1 cellular context compared by ENCODE assay signal in the genomic region with DNA sequence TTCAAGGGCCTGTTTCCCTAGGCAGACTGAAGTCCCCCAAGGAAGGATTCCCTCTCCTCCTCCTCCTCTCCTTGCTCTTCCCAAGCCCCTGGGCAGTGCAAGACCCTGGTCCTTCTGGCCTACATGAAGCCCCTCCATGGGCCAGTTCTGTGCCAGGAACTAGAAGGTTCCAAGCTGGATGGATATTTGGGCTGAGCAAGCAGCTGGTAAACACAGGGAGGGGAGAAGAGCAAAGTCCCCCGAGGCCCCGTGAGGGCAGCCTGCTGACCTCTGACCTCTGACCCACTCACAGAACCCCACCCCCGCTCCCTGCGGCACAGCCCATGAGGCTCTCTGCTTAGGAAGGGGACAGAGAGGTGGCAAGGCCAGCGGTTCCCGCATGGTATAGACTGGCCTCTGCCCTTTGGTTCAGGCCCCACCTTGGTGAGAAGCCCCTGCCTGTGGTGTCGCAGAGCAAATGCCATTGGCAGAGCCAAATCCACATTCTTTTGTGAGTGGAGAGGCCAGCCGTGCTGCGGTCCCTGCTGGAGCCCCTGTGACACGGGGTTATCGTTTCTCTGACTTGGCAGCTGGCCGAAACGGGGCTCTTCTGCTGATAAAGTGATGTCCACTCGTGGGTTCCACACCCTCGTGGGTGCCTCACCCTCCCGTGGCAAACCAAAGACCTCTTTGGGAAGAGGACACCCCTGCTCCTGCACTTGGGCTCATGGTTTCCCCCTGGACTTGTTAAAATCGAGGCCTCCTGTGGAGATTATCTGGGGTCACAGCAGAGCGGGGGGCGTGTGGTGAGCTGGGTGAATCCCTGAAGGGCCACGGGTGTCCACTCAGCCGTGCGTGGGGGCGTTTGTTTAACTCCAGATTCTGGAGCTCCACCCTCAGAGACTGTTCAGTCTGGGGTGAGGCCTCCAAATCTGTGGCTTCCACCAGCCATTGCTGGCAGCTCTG.
A peak's percentile ranks its signal among the peaks of the same experiment; 100 is the strongest.
TF ChIP-seq lines count a peak whose summit lies in the region.

No MANE protein-coding gene starts in this region.

TF ChIP-seq in HepG2, 621 proteins besides CTCF, POLR2A, EP300 and RAD21 (continued from another document and continues in another):
- TF ChIP-seq, protein P1, sequence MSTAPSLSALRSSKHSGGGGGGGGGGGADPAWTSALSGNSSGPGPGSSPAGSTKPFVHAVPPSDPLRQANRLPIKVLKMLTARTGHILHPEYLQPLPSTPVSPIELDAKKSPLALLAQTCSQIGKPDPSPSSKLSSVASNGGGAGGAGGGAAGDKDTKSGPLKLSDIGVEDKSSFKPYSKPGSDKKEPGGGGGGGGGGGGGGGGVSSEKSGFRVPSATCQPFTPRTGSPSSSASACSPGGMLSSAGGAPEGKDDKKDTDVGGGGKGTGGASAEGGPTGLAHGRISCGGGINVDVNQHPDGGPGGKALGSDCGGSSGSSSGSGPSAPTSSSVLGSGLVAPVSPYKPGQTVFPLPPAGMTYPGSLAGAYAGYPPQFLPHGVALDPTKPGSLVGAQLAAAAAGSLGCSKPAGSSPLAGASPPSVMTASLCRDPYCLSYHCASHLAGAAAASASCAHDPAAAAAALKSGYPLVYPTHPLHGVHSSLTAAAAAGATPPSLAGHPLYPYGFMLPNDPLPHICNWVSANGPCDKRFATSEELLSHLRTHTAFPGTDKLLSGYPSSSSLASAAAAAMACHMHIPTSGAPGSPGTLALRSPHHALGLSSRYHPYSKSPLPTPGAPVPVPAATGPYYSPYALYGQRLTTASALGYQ (CRISPR knock-in tag; IDR thresholded peaks at IDR 0.05) = no peak
- TF ChIP-seq PHF5A (CRISPR knock-in tag; IDR thresholded peaks at IDR 0.05; ENCODE audit: low read depth, unreplicated experiment) = no peak
- TF ChIP-seq, protein P2, sequence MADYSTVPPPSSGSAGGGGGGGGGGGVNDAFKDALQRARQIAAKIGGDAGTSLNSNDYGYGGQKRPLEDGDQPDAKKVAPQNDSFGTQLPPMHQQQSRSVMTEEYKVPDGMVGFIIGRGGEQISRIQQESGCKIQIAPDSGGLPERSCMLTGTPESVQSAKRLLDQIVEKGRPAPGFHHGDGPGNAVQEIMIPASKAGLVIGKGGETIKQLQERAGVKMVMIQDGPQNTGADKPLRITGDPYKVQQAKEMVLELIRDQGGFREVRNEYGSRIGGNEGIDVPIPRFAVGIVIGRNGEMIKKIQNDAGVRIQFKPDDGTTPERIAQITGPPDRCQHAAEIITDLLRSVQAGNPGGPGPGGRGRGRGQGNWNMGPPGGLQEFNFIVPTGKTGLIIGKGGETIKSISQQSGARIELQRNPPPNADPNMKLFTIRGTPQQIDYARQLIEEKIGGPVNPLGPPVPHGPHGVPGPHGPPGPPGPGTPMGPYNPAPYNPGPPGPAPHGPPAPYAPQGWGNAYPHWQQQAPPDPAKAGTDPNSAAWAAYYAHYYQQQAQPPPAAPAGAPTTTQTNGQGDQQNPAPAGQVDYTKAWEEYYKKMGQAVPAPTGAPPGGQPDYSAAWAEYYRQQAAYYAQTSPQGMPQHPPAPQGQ (CRISPR knock-in tag; IDR thresholded peaks at IDR 0.05; ENCODE audit: borderline replicate concordance) = no peak
- TF ChIP-seq, protein P3, sequence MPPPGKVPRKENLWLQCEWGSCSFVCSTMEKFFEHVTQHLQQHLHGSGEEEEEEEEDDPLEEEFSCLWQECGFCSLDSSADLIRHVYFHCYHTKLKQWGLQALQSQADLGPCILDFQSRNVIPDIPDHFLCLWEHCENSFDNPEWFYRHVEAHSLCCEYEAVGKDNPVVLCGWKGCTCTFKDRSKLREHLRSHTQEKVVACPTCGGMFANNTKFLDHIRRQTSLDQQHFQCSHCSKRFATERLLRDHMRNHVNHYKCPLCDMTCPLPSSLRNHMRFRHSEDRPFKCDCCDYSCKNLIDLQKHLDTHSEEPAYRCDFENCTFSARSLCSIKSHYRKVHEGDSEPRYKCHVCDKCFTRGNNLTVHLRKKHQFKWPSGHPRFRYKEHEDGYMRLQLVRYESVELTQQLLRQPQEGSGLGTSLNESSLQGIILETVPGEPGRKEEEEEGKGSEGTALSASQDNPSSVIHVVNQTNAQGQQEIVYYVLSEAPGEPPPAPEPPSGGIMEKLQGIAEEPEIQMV (CRISPR knock-in tag; IDR thresholded peaks at IDR 0.05; ENCODE audit: low read depth) = no peak
- TF ChIP-seq HNRNPK (IDR thresholded peaks at IDR 0.05; ENCODE audit: low read depth, low read length, poor library complexity, severe bottlenecking) = no peak
- no peak for TF ChIP-seq CBX5 (CRISPR knock-in tag; IDR thresholded peaks at IDR 0.05; ENCODE audit: borderline replicate concordance)
- no peak for TF ChIP-seq CHCHD3 (CRISPR knock-in tag; IDR thresholded peaks at IDR 0.05)
- TF ChIP-seq MED13 (CRISPR knock-in tag; IDR thresholded peaks at IDR 0.05) = no peak
- no peak for TF ChIP-seq ZBTB42 (CRISPR knock-in tag; IDR thresholded peaks at IDR 0.05)
- no peak for TF ChIP-seq RFX1 (IDR thresholded peaks at IDR 0.05)
- TF ChIP-seq FOXJ3 (CRISPR knock-in tag; IDR thresholded peaks at IDR 0.05; ENCODE audit: borderline replicate concordance) = 0 out of 2 replicates have a peak, but pooled peaks have one; percentile 17
- no peak for TF ChIP-seq HMGA1 (CRISPR knock-in tag; conservative IDR thresholded peaks at IDR 0.05)
- TF ChIP-seq DNMT3B (CRISPR knock-in tag; conservative IDR thresholded peaks at IDR 0.05) = no peak
- no peak; the same call in 1 of the 2 replicates for TF ChIP-seq ZNF766 (CRISPR knock-in tag; IDR thresholded peaks at IDR 0.05; ENCODE audit: borderline replicate concordance)
- TF ChIP-seq TCF7L2 (IDR thresholded peaks at IDR 0.05; ENCODE audit: low read depth, low read length) = no peak
- no peak for TF ChIP-seq PCBP1 (IDR thresholded peaks at IDR 0.05; ENCODE audit: borderline replicate concordance, low read depth, low read length)
- TF ChIP-seq NAIF1 (CRISPR knock-in tag; IDR thresholded peaks at IDR 0.05; ENCODE audit: borderline replicate concordance) = no peak
- no peak for TF ChIP-seq AGO1 (IDR thresholded peaks at IDR 0.05; ENCODE audit: low read depth, low read length, poor library complexity, severe bottlenecking)
- TF ChIP-seq ZNF431 (CRISPR knock-in tag; IDR thresholded peaks at IDR 0.05; ENCODE audit: borderline replicate concordance, low read depth) = no peak
- TF ChIP-seq, protein P4, sequence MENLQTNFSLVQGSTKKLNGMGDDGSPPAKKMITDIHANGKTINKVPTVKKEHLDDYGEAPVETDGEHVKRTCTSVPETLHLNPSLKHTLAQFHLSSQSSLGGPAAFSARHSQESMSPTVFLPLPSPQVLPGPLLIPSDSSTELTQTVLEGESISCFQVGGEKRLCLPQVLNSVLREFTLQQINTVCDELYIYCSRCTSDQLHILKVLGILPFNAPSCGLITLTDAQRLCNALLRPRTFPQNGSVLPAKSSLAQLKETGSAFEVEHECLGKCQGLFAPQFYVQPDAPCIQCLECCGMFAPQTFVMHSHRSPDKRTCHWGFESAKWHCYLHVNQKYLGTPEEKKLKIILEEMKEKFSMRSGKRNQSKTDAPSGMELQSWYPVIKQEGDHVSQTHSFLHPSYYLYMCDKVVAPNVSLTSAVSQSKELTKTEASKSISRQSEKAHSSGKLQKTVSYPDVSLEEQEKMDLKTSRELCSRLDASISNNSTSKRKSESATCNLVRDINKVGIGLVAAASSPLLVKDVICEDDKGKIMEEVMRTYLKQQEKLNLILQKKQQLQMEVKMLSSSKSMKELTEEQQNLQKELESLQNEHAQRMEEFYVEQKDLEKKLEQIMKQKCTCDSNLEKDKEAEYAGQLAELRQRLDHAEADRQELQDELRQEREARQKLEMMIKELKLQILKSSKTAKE (CRISPR knock-in tag; IDR thresholded peaks at IDR 0.05; ENCODE audit: borderline replicate concordance) = no peak
- no peak for TF ChIP-seq ZNF850 (CRISPR knock-in tag; conservative IDR thresholded peaks at IDR 0.05)
- TF ChIP-seq, protein P5, sequence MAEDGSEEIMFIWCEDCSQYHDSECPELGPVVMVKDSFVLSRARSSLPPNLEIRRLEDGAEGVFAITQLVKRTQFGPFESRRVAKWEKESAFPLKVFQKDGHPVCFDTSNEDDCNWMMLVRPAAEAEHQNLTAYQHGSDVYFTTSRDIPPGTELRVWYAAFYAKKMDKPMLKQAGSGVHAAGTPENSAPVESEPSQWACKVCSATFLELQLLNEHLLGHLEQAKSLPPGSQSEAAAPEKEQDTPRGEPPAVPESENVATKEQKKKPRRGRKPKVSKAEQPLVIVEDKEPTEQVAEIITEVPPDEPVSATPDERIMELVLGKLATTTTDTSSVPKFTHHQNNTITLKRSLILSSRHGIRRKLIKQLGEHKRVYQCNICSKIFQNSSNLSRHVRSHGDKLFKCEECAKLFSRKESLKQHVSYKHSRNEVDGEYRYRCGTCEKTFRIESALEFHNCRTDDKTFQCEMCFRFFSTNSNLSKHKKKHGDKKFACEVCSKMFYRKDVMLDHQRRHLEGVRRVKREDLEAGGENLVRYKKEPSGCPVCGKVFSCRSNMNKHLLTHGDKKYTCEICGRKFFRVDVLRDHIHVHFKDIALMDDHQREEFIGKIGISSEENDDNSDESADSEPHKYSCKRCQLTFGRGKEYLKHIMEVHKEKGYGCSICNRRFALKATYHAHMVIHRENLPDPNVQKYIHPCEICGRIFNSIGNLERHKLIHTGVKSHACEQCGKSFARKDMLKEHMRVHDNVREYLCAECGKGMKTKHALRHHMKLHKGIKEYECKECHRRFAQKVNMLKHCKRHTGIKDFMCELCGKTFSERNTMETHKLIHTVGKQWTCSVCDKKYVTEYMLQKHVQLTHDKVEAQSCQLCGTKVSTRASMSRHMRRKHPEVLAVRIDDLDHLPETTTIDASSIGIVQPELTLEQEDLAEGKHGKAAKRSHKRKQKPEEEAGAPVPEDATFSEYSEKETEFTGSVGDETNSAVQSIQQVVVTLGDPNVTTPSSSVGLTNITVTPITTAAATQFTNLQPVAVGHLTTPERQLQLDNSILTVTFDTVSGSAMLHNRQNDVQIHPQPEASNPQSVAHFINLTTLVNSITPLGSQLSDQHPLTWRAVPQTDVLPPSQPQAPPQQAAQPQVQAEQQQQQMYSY (CRISPR knock-in tag; IDR thresholded peaks at IDR 0.05) = no peak
- TF ChIP-seq KDM3A (CRISPR knock-in tag; IDR thresholded peaks at IDR 0.05; ENCODE audit: low read depth) = no peak
- no peak for TF ChIP-seq SPEN (CRISPR knock-in tag; IDR thresholded peaks at IDR 0.05; ENCODE audit: low read depth)
- no peak for TF ChIP-seq ZIK1 (CRISPR knock-in tag; IDR thresholded peaks at IDR 0.05; ENCODE audit: borderline replicate concordance, low read depth)
- TF ChIP-seq FOXA3 (CRISPR knock-in tag; IDR thresholded peaks at IDR 0.05) = peak; percentile 42; the same call in 1 of the 2 replicates
- 0 out of 2 replicates have a peak, but pooled peaks have one; percentile 34 for TF ChIP-seq KDM2A (CRISPR knock-in tag; IDR thresholded peaks at IDR 0.05; ENCODE audit: borderline replicate concordance, low read depth)
- TF ChIP-seq, protein P6, sequence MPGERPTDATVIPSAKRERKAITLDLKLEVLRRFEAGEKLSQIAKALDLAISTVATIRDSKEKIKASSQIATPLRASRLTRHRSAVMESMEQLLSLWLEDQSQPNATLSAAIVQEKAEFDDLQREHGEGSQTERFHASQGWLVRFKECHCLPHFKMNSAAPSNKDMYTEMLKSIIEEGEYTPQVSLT (CRISPR knock-in tag; IDR thresholded peaks at IDR 0.05; ENCODE audit: borderline replicate concordance, low read depth) = no peak
- TF ChIP-seq ZNF350 (CRISPR knock-in tag; IDR thresholded peaks at IDR 0.05; ENCODE audit: borderline replicate concordance, low read depth) = peak; percentile 51; the same call in 1 of the 2 replicates
- peak; percentile 89 for TF ChIP-seq RXRB (CRISPR knock-in tag; IDR thresholded peaks at IDR 0.05; ENCODE audit: borderline replicate concordance)
- no peak for TF ChIP-seq RAD51 (IDR thresholded peaks at IDR 0.05; ENCODE audit: borderline replicate concordance)
- TF ChIP-seq, protein P7, sequence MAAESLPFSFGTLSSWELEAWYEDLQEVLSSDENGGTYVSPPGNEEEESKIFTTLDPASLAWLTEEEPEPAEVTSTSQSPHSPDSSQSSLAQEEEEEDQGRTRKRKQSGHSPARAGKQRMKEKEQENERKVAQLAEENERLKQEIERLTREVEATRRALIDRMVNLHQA (CRISPR knock-in tag; IDR thresholded peaks at IDR 0.05) = no peak
- TF ChIP-seq HHEX (CRISPR knock-in tag; IDR thresholded peaks at IDR 0.05) = 0 out of 2 replicates have a peak, but pooled peaks have one; percentile 13
- no peak for TF ChIP-seq MBD4 (IDR thresholded peaks at IDR 0.05; ENCODE audit: borderline replicate concordance, low read length)
- no peak for TF ChIP-seq BRCA1 (CRISPR knock-in tag; IDR thresholded peaks at IDR 0.05)
- TF ChIP-seq, protein P8, sequence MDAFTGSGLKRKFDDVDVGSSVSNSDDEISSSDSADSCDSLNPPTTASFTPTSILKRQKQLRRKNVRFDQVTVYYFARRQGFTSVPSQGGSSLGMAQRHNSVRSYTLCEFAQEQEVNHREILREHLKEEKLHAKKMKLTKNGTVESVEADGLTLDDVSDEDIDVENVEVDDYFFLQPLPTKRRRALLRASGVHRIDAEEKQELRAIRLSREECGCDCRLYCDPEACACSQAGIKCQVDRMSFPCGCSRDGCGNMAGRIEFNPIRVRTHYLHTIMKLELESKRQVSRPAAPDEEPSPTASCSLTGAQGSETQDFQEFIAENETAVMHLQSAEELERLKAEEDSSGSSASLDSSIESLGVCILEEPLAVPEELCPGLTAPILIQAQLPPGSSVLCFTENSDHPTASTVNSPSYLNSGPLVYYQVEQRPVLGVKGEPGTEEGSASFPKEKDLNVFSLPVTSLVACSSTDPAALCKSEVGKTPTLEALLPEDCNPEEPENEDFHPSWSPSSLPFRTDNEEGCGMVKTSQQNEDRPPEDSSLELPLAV (CRISPR knock-in tag; conservative IDR thresholded peaks at IDR 0.05; ENCODE audit: low read depth) = no peak
- TF ChIP-seq ZMAT3 (CRISPR knock-in tag; conservative IDR thresholded peaks at IDR 0.05) = peak; percentile 76; the same call in 1 of the 2 replicates
- TF ChIP-seq, protein P9, sequence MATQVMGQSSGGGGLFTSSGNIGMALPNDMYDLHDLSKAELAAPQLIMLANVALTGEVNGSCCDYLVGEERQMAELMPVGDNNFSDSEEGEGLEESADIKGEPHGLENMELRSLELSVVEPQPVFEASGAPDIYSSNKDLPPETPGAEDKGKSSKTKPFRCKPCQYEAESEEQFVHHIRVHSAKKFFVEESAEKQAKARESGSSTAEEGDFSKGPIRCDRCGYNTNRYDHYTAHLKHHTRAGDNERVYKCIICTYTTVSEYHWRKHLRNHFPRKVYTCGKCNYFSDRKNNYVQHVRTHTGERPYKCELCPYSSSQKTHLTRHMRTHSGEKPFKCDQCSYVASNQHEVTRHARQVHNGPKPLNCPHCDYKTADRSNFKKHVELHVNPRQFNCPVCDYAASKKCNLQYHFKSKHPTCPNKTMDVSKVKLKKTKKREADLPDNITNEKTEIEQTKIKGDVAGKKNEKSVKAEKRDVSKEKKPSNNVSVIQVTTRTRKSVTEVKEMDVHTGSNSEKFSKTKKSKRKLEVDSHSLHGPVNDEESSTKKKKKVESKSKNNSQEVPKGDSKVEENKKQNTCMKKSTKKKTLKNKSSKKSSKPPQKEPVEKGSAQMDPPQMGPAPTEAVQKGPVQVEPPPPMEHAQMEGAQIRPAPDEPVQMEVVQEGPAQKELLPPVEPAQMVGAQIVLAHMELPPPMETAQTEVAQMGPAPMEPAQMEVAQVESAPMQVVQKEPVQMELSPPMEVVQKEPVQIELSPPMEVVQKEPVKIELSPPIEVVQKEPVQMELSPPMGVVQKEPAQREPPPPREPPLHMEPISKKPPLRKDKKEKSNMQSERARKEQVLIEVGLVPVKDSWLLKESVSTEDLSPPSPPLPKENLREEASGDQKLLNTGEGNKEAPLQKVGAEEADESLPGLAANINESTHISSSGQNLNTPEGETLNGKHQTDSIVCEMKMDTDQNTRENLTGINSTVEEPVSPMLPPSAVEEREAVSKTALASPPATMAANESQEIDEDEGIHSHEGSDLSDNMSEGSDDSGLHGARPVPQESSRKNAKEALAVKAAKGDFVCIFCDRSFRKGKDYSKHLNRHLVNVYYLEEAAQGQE (IDR thresholded peaks at IDR 0.05; ENCODE audit: borderline replicate concordance in 1 of 2, low read depth in 1 of 2, low read length in 2 of 2) = no peak
- no peak for TF ChIP-seq SP1 (IDR thresholded peaks at IDR 0.05)
- TF ChIP-seq SP1 (CRISPR knock-in tag; IDR thresholded peaks at IDR 0.05) = no peak
- TF ChIP-seq SALL1 (CRISPR knock-in tag; IDR thresholded peaks at IDR 0.05) = peak; percentile 69
- no peak for TF ChIP-seq ZNF841 (CRISPR knock-in tag; IDR thresholded peaks at IDR 0.05; ENCODE audit: borderline replicate concordance)
